Comparison of ENCODE assay signal across 10 cellular contexts in genomic region chr1:183652107-183652506, GRCh38.
DNase-seq lines count a peak whose midpoint lies in the region; ATAC-seq and TF ChIP-seq lines count a peak whose summit lies in the region.
"Had no signal": no experiment of that assay in that cellular context is flagged by ENCODE, and none has a peak within 500 bp of the region (broad histone marks: within the 10 kb centered on the region; RNA-seq: fewer than 3 reads in every experiment).

No MANE protein-coding gene starts in this region.

- TF ChIP-seq POLR2A in GM18505 (IDR thresholded peaks at IDR 0.05; ENCODE audit: borderline replicate concordance, extremely low read depth, insufficient read depth, insufficient read length): no peak

- H3K9me3 ChIP-seq in BLaER1: no peaks in the 10 kb centered on the region
- H3K9me3 ChIP-seq: sigmoid colon had no signal

- no peak for TF ChIP-seq CTCF in GM10248 (IDR thresholded peaks at IDR 0.05; ENCODE audit: control extremely low read depth, extremely low read depth, low read depth, missing control alignments)

- H3K9me3 Mint-ChIP-seq in central memory CD8-positive, alpha-beta T cell: no peaks in the 10 kb centered on the region
- H3K9me3 Mint-ChIP-seq in stimulated activated memory B cell treated with anti-CD40 and anti-IgM and Interleukin-4, amounts not matched to agents 10 μg/mL and 1 μg/mL and 100 μg/mL, for 72 hours: no peaks in the 10 kb centered on the region

- no peak overlapping the region; the same call in 1 of the 2 replicates for H3K4me3 ChIP-seq in BLaER1
- H3K4me3 ChIP-seq: sigmoid colon had no signal

- H3K27ac Mint-ChIP-seq in central memory CD8-positive, alpha-beta T cell (ENCODE audit: low read depth): peak overlapping the region; percentile 36
- H3K27ac Mint-ChIP-seq in stimulated activated memory B cell treated with anti-CD40 and anti-IgM and Interleukin-4, amounts not matched to agents 10 μg/mL and 1 μg/mL and 100 μg/mL, for 72 hours: no peak overlapping the region

- H4K20me1 ChIP-seq in BLaER1: no peaks in the 10 kb centered on the region

- POLR2A ChIA-PET in GM10248 (lab: Yijun Ruan, JAX): interaction anchor here (0.8 kb wide), 1 partner anchor 264 kb away, joined by 3 read pairs; no protein-coding TSS in a partner anchor

- peaks cover 6% of the 10 kb centered on the region for H3K36me3 Mint-ChIP-seq in central memory CD8-positive, alpha-beta T cell (ENCODE audit: insufficient read depth)
- H3K36me3 Mint-ChIP-seq in stimulated activated memory B cell treated with anti-CD40 and anti-IgM and Interleukin-4, amounts not matched to agents 10 μg/mL and 1 μg/mL and 100 μg/mL, for 72 hours: no peaks in the 10 kb centered on the region

- peak overlapping the region; percentile 65 for H3K4me2 ChIP-seq in BLaER1

- peak overlapping the region; percentile 38; the same call in 1 of the 2 replicates for H3K27ac ChIP-seq in BLaER1
- H3K27ac ChIP-seq: sigmoid colon had no signal

- peak; percentile 20 for DNase-seq in GM10248 (ENCODE audit: extremely low spot score)
- DNase-seq in central memory CD8-positive, alpha-beta T cell (ENCODE audit: low spot score in 2 of 2): no peak
- DNase-seq in NOMO-1 treated with dmso at 0.1 percent for 144 hours (lab: John Stamatoyannopoulos, UW; ENCODE audit: unreplicated experiment): no peak
- DNase-seq in Kasumi-1 (lab: John Stamatoyannopoulos, UW): no peak
- DNase-seq: NCI-H2029 treated with DMSO at 0.1 percent for 48 hours, sigmoid colon had no signal

- H3K4me1 Mint-ChIP-seq in central memory CD8-positive, alpha-beta T cell: peaks cover 25% of the 10 kb centered on the region
- peaks cover 6% of the 10 kb centered on the region for H3K4me1 Mint-ChIP-seq in stimulated activated memory B cell treated with anti-CD40 and anti-IgM and Interleukin-4, amounts not matched to agents 10 μg/mL and 1 μg/mL and 100 μg/mL, for 72 hours

- H3K4me3 Mint-ChIP-seq in central memory CD8-positive, alpha-beta T cell: no peak overlapping the region
- no peak overlapping the region for H3K4me3 Mint-ChIP-seq in stimulated activated memory B cell treated with anti-CD40 and anti-IgM and Interleukin-4, amounts not matched to agents 10 μg/mL and 1 μg/mL and 100 μg/mL, for 72 hours

- H3K9ac ChIP-seq in BLaER1: no peak overlapping the region; the same call in 1 of the 2 replicates

- peak; percentile 65 for ATAC-seq in HG02885 (IDR thresholded peaks at IDR 0.05; ENCODE audit: poor library complexity, unreplicated experiment)
- ATAC-seq in central memory CD8-positive, alpha-beta T cell (replicated peaks; ENCODE audit: extremely low read depth, poor library complexity, severe bottlenecking): peak; percentile 75
- ATAC-seq in GM18505 (IDR thresholded peaks at IDR 0.05; ENCODE audit: unreplicated experiment): no peak
- ATAC-seq in stimulated activated memory B cell treated with anti-CD40 and anti-IgM and Interleukin-4, amounts not matched to agents 10 μg/mL and 1 μg/mL and 100 μg/mL, for 72 hours: no peak

- H3K27me3 Mint-ChIP-seq in central memory CD8-positive, alpha-beta T cell: no peaks in the 10 kb centered on the region
- H3K27me3 Mint-ChIP-seq in stimulated activated memory B cell treated with anti-CD40 and anti-IgM and Interleukin-4, amounts not matched to agents 10 μg/mL and 1 μg/mL and 100 μg/mL, for 72 hours: no peaks in the 10 kb centered on the region

- H3K27me3 ChIP-seq in BLaER1: no peaks in the 10 kb centered on the region
- H3K27me3 ChIP-seq: sigmoid colon had no signal

- CTCF ChIA-PET in GM10248 (lab: Yijun Ruan, JAX): interaction anchor here (0.7 to 6.2 kb wide), 6 partner anchors 15 to 292 kb away, joined by 3 to 232 read pairs (median 4); no protein-coding TSS in a partner anchor

- peaks cover 47% of the 10 kb centered on the region for H3K4me1 ChIP-seq in BLaER1

- H3K36me3 ChIP-seq in BLaER1: no peaks in the 10 kb centered on the region
- H3K36me3 ChIP-seq: sigmoid colon had no signal

Comparison
In these comparisons a context has a peak if more than half of its experiments do, and no peak if none do; other contexts are left out.
1. ATAC-seq: peak in HG02885 (single experiment) and central memory CD8-positive, alpha-beta T cell (single experiment); none in GM18505 (single experiment) and stimulated activated memory B cell treated with anti-CD40 and anti-IgM and Interleukin-4, amounts not matched to agents 10 μg/mL and 1 μg/mL and 100 μg/mL, for 72 hours (single experiment).